Comparison of ENCODE assay signal across 8 cellular contexts in the genomic region with DNA sequence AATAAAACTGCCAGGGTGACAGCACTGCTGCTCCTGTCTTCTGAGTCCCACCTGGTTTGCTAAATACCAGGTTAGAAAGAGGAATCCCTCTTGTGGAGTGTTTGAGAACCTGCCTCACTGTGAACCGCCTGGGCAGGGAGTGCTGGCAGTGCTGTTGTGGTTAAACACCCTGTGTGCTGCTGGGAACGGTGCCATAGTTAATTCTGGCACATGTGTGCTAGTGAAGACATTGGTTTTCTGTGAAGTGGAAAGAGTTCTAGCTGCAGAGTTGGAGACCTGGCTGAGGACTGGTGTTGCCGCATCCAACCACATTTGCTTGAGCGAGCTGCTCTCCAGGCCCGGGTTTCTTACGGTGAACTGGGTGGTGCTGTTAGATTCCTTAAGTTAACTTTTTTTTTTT.
DNase-seq lines count a peak whose midpoint lies in the region; ATAC-seq and TF ChIP-seq lines count a peak whose summit lies in the region.

No MANE protein-coding gene starts in this region.

- CTCF ChIA-PET in naive thymus-derived CD4-positive, alpha-beta T cell (lab: Charles Lee), result no interaction called here

- no peak overlapping the region for H3K27ac ChIP-seq in C4-2B
- H3K27ac ChIP-seq in naive thymus-derived CD4-positive, alpha-beta T cell (ENCODE audit: low read depth, low read length), result no peak overlapping the region

- peaks cover 0 to 7% of the 10 kb centered on the region in 2 donors for H3K4me1 ChIP-seq in naive thymus-derived CD4-positive, alpha-beta T cell (ENCODE audit: control insufficient read depth in 2 of 2, insufficient read depth in 2 of 2, low read length in 2 of 2)

- POLR2A ChIA-PET in naive thymus-derived CD4-positive, alpha-beta T cell (lab: Charles Lee), result no interaction called here

- peak overlapping the region in 1 of 9 donors; percentile 39 for H3K27ac Mint-ChIP-seq in naive thymus-derived CD4-positive, alpha-beta T cell

- no peak overlapping the region for H3K4me3 Mint-ChIP-seq in naive thymus-derived CD4-positive, alpha-beta T cell

- H3K36me3 ChIP-seq in naive thymus-derived CD4-positive, alpha-beta T cell (ENCODE audit: control insufficient read depth in 2 of 3, insufficient read depth in 3 of 3, low read length in 3 of 3), result peaks cover 7 to 72% (median 35%) of the 10 kb centered on the region in 3 experiments

- H3K27me3 Mint-ChIP-seq in naive thymus-derived CD4-positive, alpha-beta T cell, result no peaks in the 10 kb centered on the region

- ATAC-seq in naive thymus-derived CD4-positive, alpha-beta T cell, result peak; percentile 29
- ATAC-seq in HG03097 (IDR thresholded peaks at IDR 0.05; ENCODE audit: low FRiP score, unreplicated experiment), result no peak

- DNase-seq in NCI-H2029 (lab: John Stamatoyannopoulos, UW) (peak; percentile 88), epithelial cell of esophagus (ENCODE audit: low read depth) (peak; percentile 82), SKM-1 (lab: John Stamatoyannopoulos, UW; ENCODE audit: unreplicated experiment) (no peak), NCI-H524 treated with DMSO at 0.1 percent for 48 hours (lab: John Stamatoyannopoulos, UW) (no peak)
- DNase-seq in naive thymus-derived CD4-positive, alpha-beta T cell, result peak in 2 of 9 donors; percentile 17 to 27
- no peak for DNase-seq in stimulated activated CD4-positive, alpha-beta T cell treated with anti-CD3 and anti-CD28 coated beads, Interleukin-15, amount 100 ng/mL, for 24 hours

- peaks cover 16 to 81% (median 43%) of the 10 kb centered on the region in 5 donors for H3K36me3 Mint-ChIP-seq in naive thymus-derived CD4-positive, alpha-beta T cell

- H3K9me3 Mint-ChIP-seq in naive thymus-derived CD4-positive, alpha-beta T cell, result no peaks in the 10 kb centered on the region

- TF ChIP-seq CTCF in C4-2B (conservative IDR thresholded peaks at IDR 0.05) (peak; percentile 24), epithelial cell of esophagus (IDR thresholded peaks at IDR 0.05; ENCODE audit: insufficient read depth, low read depth, low read length, missing control alignments) (peak; percentile 68)

- intact Hi-C loops in naive thymus-derived CD4-positive, alpha-beta T cell (cut with micrococcal nuclease), result loop anchor here in 1 of 2 donors (10.0 kb wide), 1 partner anchor 177 kb away; no protein-coding TSS in a partner anchor

- H3K4me1 Mint-ChIP-seq in naive thymus-derived CD4-positive, alpha-beta T cell, result peaks cover 5 to 35% (median 30%) of the 10 kb centered on the region in 7 donors

- H3K27me3 ChIP-seq in naive thymus-derived CD4-positive, alpha-beta T cell (ENCODE audit: control insufficient read depth in 2 of 2, insufficient read depth in 2 of 2, low read length in 2 of 2), result no peaks in the 10 kb centered on the region

- no peak overlapping the region for H3K4me3 ChIP-seq in epithelial cell of esophagus (ENCODE audit: low read length)
- H3K4me3 ChIP-seq in naive thymus-derived CD4-positive, alpha-beta T cell (ENCODE audit: low read length), result no peak overlapping the region

- no peaks in the 10 kb centered on the region for H3K9me3 ChIP-seq in naive thymus-derived CD4-positive, alpha-beta T cell (ENCODE audit: control insufficient read depth in 2 of 3, low read length in 3 of 3)

Comparison
In these comparisons a context has a peak if more than half of its experiments do, and no peak if none do; other contexts are left out.
1. DNase-seq: peak in NCI-H2029 (single experiment) and epithelial cell of esophagus (single experiment); none in SKM-1 (single experiment), NCI-H524 treated with DMSO at 0.1 percent for 48 hours (single experiment) and stimulated activated CD4-positive, alpha-beta T cell treated with anti-CD3 and anti-CD28 coated beads, Interleukin-15, amount 100 ng/mL, for 24 hours (single experiment).